ENCODE assay signal across 31 cellular contexts in the genomic region with DNA sequence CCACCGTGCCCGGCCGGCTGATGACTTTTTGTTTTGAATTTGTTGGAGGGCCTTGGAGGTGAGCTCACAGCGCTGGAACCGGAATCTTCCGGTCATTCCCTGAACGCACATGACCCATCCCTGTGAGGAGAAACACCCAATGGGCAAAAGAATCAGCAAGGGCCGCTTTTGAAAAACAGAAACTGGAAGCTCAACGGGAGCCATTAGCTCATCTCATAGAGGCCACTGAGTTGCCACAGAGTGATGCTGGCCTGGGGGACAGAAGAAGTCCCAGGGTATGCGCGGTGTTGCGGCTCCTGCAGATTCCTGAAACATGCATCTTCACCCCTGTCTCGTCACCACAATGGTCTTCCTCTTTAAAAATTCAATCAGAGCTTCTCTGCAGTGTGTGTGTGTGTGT.
"Had no signal": no experiment of that assay in that cellular context is flagged by ENCODE, and none has a peak within 500 bp of the region (broad histone marks: within the 10 kb centered on the region; RNA-seq: fewer than 3 reads in every experiment).

No MANE protein-coding gene starts in this region.

- H3K36me3 Mint-ChIP-seq: activated CD8-positive, alpha-beta memory T cell treated with anti-CD3 and anti-CD28 coated beads, Interleukin-2, amount 10 ng/mL, durations not matched to agents 7 days and 5 days; activated naive CD8-positive, alpha-beta T cell; naive thymus-derived CD8-positive, alpha-beta T cell; neural progenitor cell had no signal

- H3K9me3 ChIP-seq: body of pancreas, gastroesophageal sphincter, right lobe of liver, testis, transverse colon, uterus had no signal

- H3K27ac Mint-ChIP-seq: activated CD4-positive, alpha-beta T cell treated with anti-CD3 and anti-CD28 coated beads for 36 hours; activated CD8-positive, alpha-beta memory T cell treated with anti-CD3 and anti-CD28 coated beads, Interleukin-2, amount 10 ng/mL, durations not matched to agents 7 days and 5 days; activated CD8-positive, alpha-beta T cell treated with anti-CD3 and anti-CD28 coated beads, Interleukin-2, amount 10 ng/mL, durations not matched to agents 7 days and 5 days; activated naive CD8-positive, alpha-beta T cell; activated T-cell treated with anti-CD3 and anti-CD28 coated beads, Interleukin-2, amount 50 U/mL, for 72 hours; neural progenitor cell; T-helper 2 cell treated with Interferon-gamma antibody and Interleukin-4, amounts not matched to agents 5 μg/mL and 100 μg/mL, for 36 hours had no signal

- H3K36me3 ChIP-seq: gastroesophageal sphincter, neural progenitor cell, right lobe of liver, transverse colon, uterus had no signal

- H3K4me3 Mint-ChIP-seq: activated CD4-positive, alpha-beta T cell treated with anti-CD3 and anti-CD28 coated beads for 36 hours; activated CD8-positive, alpha-beta memory T cell treated with anti-CD3 and anti-CD28 coated beads, Interleukin-2, amount 10 ng/mL, durations not matched to agents 7 days and 5 days; activated CD8-positive, alpha-beta T cell treated with anti-CD3 and anti-CD28 coated beads, Interleukin-2, amount 10 ng/mL, durations not matched to agents 7 days and 5 days; activated naive CD8-positive, alpha-beta T cell; activated T-cell treated with anti-CD3 and anti-CD28 coated beads, Interleukin-2, amount 50 U/mL, for 72 hours; neural progenitor cell; T-helper 2 cell treated with Interferon-gamma antibody and Interleukin-4, amounts not matched to agents 5 μg/mL and 100 μg/mL, for 36 hours had no signal

- H3K9ac ChIP-seq: neural progenitor cell had no signal

- H3K4me3 ChIP-seq: body of pancreas, coronary artery, dorsolateral prefrontal cortex, gastroesophageal sphincter, hepatocyte, neural progenitor cell, right lobe of liver, skin epidermis, testis, transverse colon, uterus had no signal

- H3K27me3 ChIP-seq: body of pancreas, dorsolateral prefrontal cortex, gastroesophageal sphincter, hepatocyte, neural progenitor cell, right lobe of liver, testis, transverse colon, uterus had no signal

- H3K27ac ChIP-seq: body of pancreas, coronary artery, gastroesophageal sphincter, hepatocyte, neural progenitor cell, right lobe of liver, skin epidermis, testis, transverse colon, uterus had no signal

- H3K4me1 Mint-ChIP-seq: naive thymus-derived CD8-positive, alpha-beta T cell had no signal

- H3K4me1 ChIP-seq: body of pancreas, gastroesophageal sphincter, neural progenitor cell, right lobe of liver, testis, transverse colon, uterus had no signal

- DNase-seq: activated CD4-positive, alpha-beta T cell treated with anti-CD3 and anti-CD28 coated beads for 36 hours; activated CD4-positive, CD25-positive, alpha-beta regulatory T cell; activated CD8-positive, alpha-beta memory T cell treated with anti-CD3 and anti-CD28 coated beads, Interleukin-2, amount 10 ng/mL, durations not matched to agents 7 days and 5 days; activated CD8-positive, alpha-beta T cell treated with anti-CD3 and anti-CD28 coated beads, Interleukin-2, amount 10 ng/mL, durations not matched to agents 7 days and 5 days; activated naive CD4-positive, alpha-beta T cell treated with Interleukin-2 at 50 U/mL for 16 hours; activated T-cell treated with anti-CD3 and anti-CD28 coated beads for 4 hours; activated T-cell treated with anti-CD3 and anti-CD28 coated beads, Interleukin-2, amount 50 U/mL, for 72 hours; aorta; body of pancreas; cerebellar nuclear complex; effector memory CD4-positive, alpha-beta T cell; erythroblast; left cardiac atrium; left ventricle myocardium superior; naive thymus-derived CD8-positive, alpha-beta T cell; right lobe of liver; stimulated activated CD4-positive, alpha-beta T cell treated with anti-CD3 and anti-CD28 coated beads, Interleukin-12 subunit alpha, Interleukin-12 subunit beta, amount 100 ng/mL, for 4 hours; stimulated activated CD4-positive, alpha-beta T cell treated with anti-CD3 and anti-CD28 coated beads, Interleukin-4, amount 100 ng/mL, for 1 hour; stimulated activated naive CD8-positive, alpha-beta T cell treated with anti-CD3 and anti-CD28 coated beads, Interleukin-15, Interleukin-2, amounts not matched to agents 100 U/mL and 50 U/mL, for 24 hours; T-helper 1 cell; testis; transverse colon; uterus had no signal

- H3K4me2 ChIP-seq: hepatocyte, neural progenitor cell had no signal

- H3K9me3 Mint-ChIP-seq: activated T-cell treated with anti-CD3 and anti-CD28 coated beads, Interleukin-2, amount 50 U/mL, for 72 hours; naive thymus-derived CD8-positive, alpha-beta T cell; neural progenitor cell; T-helper 2 cell treated with Interferon-gamma antibody and Interleukin-4, amounts not matched to agents 5 μg/mL and 100 μg/mL, for 36 hours had no signal

- H2AFZ ChIP-seq: hepatocyte, neural progenitor cell had no signal
